Comparison of ENCODE assay signal across 8 cellular contexts in genomic region chr2:196000551-196000950, GRCh38.
"Had no signal": no experiment of that assay in that cellular context is flagged by ENCODE, and none has a peak within 500 bp of the region (broad histone marks: within the 10 kb centered on the region; RNA-seq: fewer than 3 reads in every experiment).

No MANE protein-coding gene starts in this region.

- H3K4me2 ChIP-seq: KMS-11 had no signal

- FAIRE-seq: HTR-8/SVneo had no signal

- H3K27ac Mint-ChIP-seq: IgD-negative memory B cell had no signal

- DNase-seq: IMR-90, Karpas-422, KBM-7, KG1 had no signal

- H3K27me3 Mint-ChIP-seq: IgD-negative memory B cell had no signal

- H3K9ac ChIP-seq: KMS-11 had no signal

- H3K27ac ChIP-seq: HL-60, KMS-11 had no signal

- H3K4me1 Mint-ChIP-seq: IgD-negative memory B cell had no signal
